14 cellular contexts compared by ENCODE assay signal in the genomic region with DNA sequence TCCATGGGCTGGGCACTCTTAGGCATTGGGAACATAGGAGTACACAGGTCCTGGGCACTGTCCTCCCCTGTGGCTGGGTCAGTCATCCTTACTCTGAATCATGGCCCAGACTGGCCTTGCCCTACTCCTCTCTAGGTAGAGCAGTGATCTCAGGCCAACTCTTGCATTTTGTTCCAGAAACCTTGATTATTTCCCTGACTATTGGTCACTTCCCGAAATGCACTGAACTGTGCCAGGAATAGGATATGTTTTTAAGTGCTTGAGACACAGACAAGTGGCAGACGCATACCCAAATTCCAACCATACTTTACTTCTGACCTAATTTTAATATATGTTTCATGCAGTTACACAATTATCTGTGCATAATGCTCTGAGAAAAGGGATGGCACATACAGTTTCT. TPM values are rescaled to one million over a fixed set of nuclear protein-coding genes. Genes with fewer than 3 reads are reported as not detected.
DNase-seq lines count a peak whose midpoint lies in the region; ATAC-seq and TF ChIP-seq lines count a peak whose summit lies in the region.
"Had no signal": no experiment of that assay in that cellular context is flagged by ENCODE, and none has a peak within 500 bp of the region (broad histone marks: within the 10 kb centered on the region; RNA-seq: fewer than 3 reads in every experiment).

No MANE protein-coding gene starts in this region.

- H3K4me2 ChIP-seq in SK-N-SH (peak overlapping the region; percentile 40; the same call in 1 of the 2 replicates), fibroblast of lung (ENCODE audit: extremely low read depth, insufficient read depth, low read length) (no peak overlapping the region), osteoblast (ENCODE audit: insufficient read depth, low read length) (peak overlapping the region; percentile 13)

- H3F3A ChIP-seq in SK-N-SH (replicated peaks; ENCODE audit: insufficient read depth): peaks cover 14% of the 10 kb centered on the region

- H3K27ac ChIP-seq in SK-N-SH (ENCODE audit: low read depth in 2 of 2, low read length in 1 of 2): peak overlapping the region; percentile 40 to 57; a peak in 3 of 4 replicates
- H3K27ac ChIP-seq in fibroblast of lung (ENCODE audit: insufficient read depth, low read length): peak overlapping the region; percentile 12
- peak overlapping the region; percentile 58 for H3K27ac ChIP-seq in osteoblast (ENCODE audit: low read depth, low read length)

- no peaks in the 10 kb centered on the region for H4K20me1 ChIP-seq in SK-N-SH (ENCODE audit: insufficient read depth)
- H4K20me1 ChIP-seq in fibroblast of lung (ENCODE audit: control insufficient read depth, extremely low read depth, insufficient read depth, low read length): no peaks in the 10 kb centered on the region
- no peaks in the 10 kb centered on the region for H4K20me1 ChIP-seq in osteoblast (ENCODE audit: insufficient read depth, low read length)

- WGBS in SK-N-SH (ENCODE audit: low lambda C conversion rate): 16% methylated on average over 2 of the region's 2 CpGs

- no peak overlapping the region for H3K4me3 Mint-ChIP-seq in type B pancreatic cell
- H3K4me3 Mint-ChIP-seq: activated CD8-positive, alpha-beta memory T cell treated with anti-CD3 and anti-CD28 coated beads, Interleukin-2, amount 10 ng/mL, durations not matched to agents 7 days and 5 days; CD4-positive, CD25-positive, alpha-beta regulatory T cell; neural crest cell had no signal

- H3K4me3 ChIP-seq in SK-N-SH (ENCODE audit: low read depth in 2 of 2, low read length in 1 of 2) (no peak overlapping the region), fibroblast of lung (replicated peaks in 1 of 4; ENCODE audit: control extremely low read depth in 1 of 4, insufficient read depth in 1 of 4, low read depth in 3 of 4, low read length in 4 of 4) (no peak overlapping the region), osteoblast (ENCODE audit: insufficient read depth, low read length) (no peak overlapping the region)

- H3K9me3 ChIP-seq in SK-N-SH (no peaks in the 10 kb centered on the region), fibroblast of lung (ENCODE audit: control insufficient read depth, insufficient read depth, low read depth, low read length) (no peaks in the 10 kb centered on the region), osteoblast (ENCODE audit: low read depth, low read length) (no peaks in the 10 kb centered on the region)

- no peak for TF ChIP-seq RAD21 in SK-N-SH (IDR thresholded peaks at IDR 0.05; ENCODE audit: low read length)

- DNase-seq in Caki2 (ENCODE audit: low read depth): peak; percentile 26
- DNase-seq in SK-N-SH: no peak
- peak; percentile 72 to 87 for DNase-seq in fibroblast of lung (ENCODE audit: low read depth in 2 of 2)
- no peak for DNase-seq in osteoblast (ENCODE audit: insufficient read length, low spot score, missing footprints)
- DNase-seq in type B pancreatic cell (ENCODE audit: extremely low spot score, unreplicated experiment): no peak
- DNase-seq in HuH-7.5 (ENCODE audit: low spot score): no peak
- DNase-seq in NCI-H2029 treated with DMSO at 0.1 percent for 48 hours (lab: John Stamatoyannopoulos, UW): no peak
- DNase-seq: activated CD8-positive, alpha-beta memory T cell treated with anti-CD3 and anti-CD28 coated beads, Interleukin-2, amount 10 ng/mL, durations not matched to agents 7 days and 5 days; CD4-positive, CD25-positive, alpha-beta regulatory T cell; kidney had no signal

- in situ Hi-C loops in Caki2 (cut with HindIII; ENCODE audit: low pct_unique_long_range_greater_than_20kb, low sequenced_read_pairs): no loop called here

- no peaks in the 10 kb centered on the region for H3K79me2 ChIP-seq in SK-N-SH (ENCODE audit: insufficient read depth)
- no peaks in the 10 kb centered on the region for H3K79me2 ChIP-seq in fibroblast of lung (ENCODE audit: control insufficient read depth, insufficient read depth, low read length)
- H3K79me2 ChIP-seq in osteoblast (ENCODE audit: insufficient read depth, low read length): no peaks in the 10 kb centered on the region

- POLR2A ChIA-PET in SK-N-SH (lab: Yijun Ruan, JAX): no interaction called here

- H3K9me3 Mint-ChIP-seq in type B pancreatic cell: no peaks in the 10 kb centered on the region
- H3K9me3 Mint-ChIP-seq: CD4-positive, CD25-positive, alpha-beta regulatory T cell; neural crest cell had no signal

- H3K27me3 ChIP-seq in SK-N-SH (ENCODE audit: insufficient read depth) (no peaks in the 10 kb centered on the region), fibroblast of lung (ENCODE audit: control insufficient read depth, insufficient read depth, low read length) (no peaks in the 10 kb centered on the region), osteoblast (ENCODE audit: insufficient read depth, low read length) (no peaks in the 10 kb centered on the region)

- no peak overlapping the region for H3K9ac ChIP-seq in SK-N-SH
- no peak overlapping the region for H3K9ac ChIP-seq in fibroblast of lung (ENCODE audit: insufficient read depth, low read length)

- H3K27ac Mint-ChIP-seq in type B pancreatic cell: no peak overlapping the region
- H3K27ac Mint-ChIP-seq: activated CD8-positive, alpha-beta memory T cell treated with anti-CD3 and anti-CD28 coated beads, Interleukin-2, amount 10 ng/mL, durations not matched to agents 7 days and 5 days had no signal

- ATAC-seq in HG02571 (IDR thresholded peaks at IDR 0.05; ENCODE audit: unreplicated experiment): no peak
- ATAC-seq: activated CD8-positive, alpha-beta memory T cell treated with anti-CD3 and anti-CD28 coated beads, Interleukin-2, amount 10 ng/mL, durations not matched to agents 7 days and 5 days; Panc1 had no signal

- H3K36me3 Mint-ChIP-seq in type B pancreatic cell: peaks cover 23% of the 10 kb centered on the region

- H3K4me1 ChIP-seq in SK-N-SH (ENCODE audit: control insufficient read depth in 1 of 2, insufficient read depth in 2 of 2, low read depth in 1 of 2, low read length in 1 of 2) (peaks cover 0 to 5% of the 10 kb centered on the region in 2 experiments; a peak in 2 of 4 replicates), fibroblast of lung (ENCODE audit: control insufficient read depth, extremely low read depth, insufficient read depth, low read length) (peaks cover 4% of the 10 kb centered on the region), osteoblast (ENCODE audit: insufficient read depth, low read length) (peaks cover 33% of the 10 kb centered on the region)

- H3K27me3 Mint-ChIP-seq in type B pancreatic cell: no peaks in the 10 kb centered on the region
- H3K27me3 Mint-ChIP-seq: activated CD8-positive, alpha-beta memory T cell treated with anti-CD3 and anti-CD28 coated beads, Interleukin-2, amount 10 ng/mL, durations not matched to agents 7 days and 5 days; CD4-positive, CD25-positive, alpha-beta regulatory T cell had no signal

- peaks cover 3% of the 10 kb centered on the region for H3K4me1 Mint-ChIP-seq in type B pancreatic cell (ENCODE audit: unreplicated experiment)

- TF ChIP-seq EP300 in SK-N-SH (IDR thresholded peaks at IDR 0.05; ENCODE audit: borderline replicate concordance in 1 of 2, low read depth in 1 of 2, low read length in 1 of 2): peak in 1 of 2 experiments; percentile 44; a peak in 1 of 4 replicates

- CTCF ChIA-PET in SK-N-SH (lab: Yijun Ruan, JAX): no interaction called here

- no peak overlapping the region for H2AFZ ChIP-seq in SK-N-SH (ENCODE audit: low read depth)
- H2AFZ ChIP-seq in fibroblast of lung (ENCODE audit: low read length): no peak overlapping the region
- no peak overlapping the region for H2AFZ ChIP-seq in osteoblast (ENCODE audit: low read length)

- H3K36me3 ChIP-seq in SK-N-SH (replicated peaks in 1 of 2; ENCODE audit: control insufficient read depth in 1 of 2, insufficient read depth in 2 of 2, low read length in 1 of 2) (peaks cover 18 to 23% of the 10 kb centered on the region in 2 experiments), fibroblast of lung (ENCODE audit: control insufficient read depth, insufficient read depth, low read length) (peaks cover 3% of the 10 kb centered on the region), osteoblast (ENCODE audit: insufficient read depth, low read length) (peaks cover 17% of the 10 kb centered on the region)

- TF ChIP-seq CTCF in SK-N-SH (IDR thresholded peaks at IDR 0.05) (no peak), fibroblast of lung (conservative IDR thresholded peaks at IDR 0.05 in 1 of 2, IDR thresholded peaks at IDR 0.05 in 1 of 2; ENCODE audit: low read depth in 1 of 2, low read length in 2 of 2) (no peak), osteoblast (IDR thresholded peaks at IDR 0.05; ENCODE audit: extremely low read depth, low read depth, low read length) (no peak), type B pancreatic cell (conservative IDR thresholded peaks at IDR 0.05) (no peak)

- H3K9me2 ChIP-seq in SK-N-SH: no peaks in the 10 kb centered on the region

RNA-seq across cellular contexts. Expression of gene RPL26, which starts 16.8 kb away (rescaled TPM):
- 2,280 and 2,521 TPM in 2 replicates for total RNA-seq in Caki2 (2014; rRNA removed; shearing (Covaris generic); ENCODE audit: low replicate concordance)
- polyA plus RNA-seq in SK-N-SH (2012; rRNA removed): 4,770 and 5,684 TPM in 2 replicates
- 7,597 and 10,418 TPM in 2 replicates for polyA plus RNA-seq in SK-N-SH (2012; cell fraction: cytosol; rRNA removed)
- 774 and 1,084 TPM in 2 replicates for polyA plus RNA-seq in SK-N-SH (2012; cell fraction: nucleus; rRNA removed)
- 2,663 and 4,635 TPM in 2 replicates for total RNA-seq in fibroblast of lung
- 3,934 and 4,116 TPM in 2 replicates for polyA plus RNA-seq in fibroblast of lung
- polyA plus RNA-seq in fibroblast of lung (2012): 2,483 and 2,977 TPM in 2 replicates
- 89.9 and 95.0 TPM in 2 replicates for polyA minus RNA-seq in fibroblast of lung (ENCODE audit: low replicate concordance)
- total RNA-seq in osteoblast: 1,921 and 2,089 TPM in 2 replicates
- total RNA-seq in type B pancreatic cell (ENCODE audit: low replicate concordance): 2,046 and 2,187 TPM in 2 replicates

RNA-seq across cellular contexts. Expression of gene ODF4, which starts 26.6 kb away (rescaled TPM):
- total RNA-seq in Caki2 (2014; rRNA removed; shearing (Covaris generic); ENCODE audit: low replicate concordance): not detected in 2 replicates
- polyA plus RNA-seq in SK-N-SH (2012; rRNA removed) (not detected in 2 replicates), fibroblast of lung (not detected in 2 replicates)
- polyA plus RNA-seq in SK-N-SH (2012; cell fraction: cytosol; rRNA removed): not detected in 2 replicates
- polyA plus RNA-seq in SK-N-SH (2012; cell fraction: nucleus; rRNA removed): not detected in 2 replicates
- total RNA-seq in fibroblast of lung (not detected in 2 replicates), osteoblast (not detected in 2 replicates), type B pancreatic cell (ENCODE audit: low replicate concordance) (not detected in 2 replicates)
- polyA plus RNA-seq in fibroblast of lung (2012): not detected in 2 replicates
- polyA minus RNA-seq in fibroblast of lung (ENCODE audit: low replicate concordance): not detected in 2 replicates
- total RNA-seq: activated CD8-positive, alpha-beta memory T cell treated with anti-CD3 and anti-CD28 coated beads, Interleukin-2, amount 10 ng/mL, durations not matched to agents 7 days and 5 days; CD4-positive, CD25-positive, alpha-beta regulatory T cell; epithelial cell of proximal tubule; kidney; neural crest cell had no signal
- polyA plus RNA-seq: CD4-positive, CD25-positive, alpha-beta regulatory T cell had no signal

RNA-seq across cellular contexts. Expression of gene RNF222, which starts 31.4 kb away (rescaled TPM):
- total RNA-seq in Caki2 (2014; rRNA removed; shearing (Covaris generic); ENCODE audit: low replicate concordance): not detected in 2 replicates
- polyA plus RNA-seq in SK-N-SH (2012; rRNA removed) (not detected in 2 replicates), fibroblast of lung (not detected in 2 replicates)
- not detected in 2 replicates for polyA plus RNA-seq in SK-N-SH (2012; cell fraction: cytosol; rRNA removed)
- polyA plus RNA-seq in SK-N-SH (2012; cell fraction: nucleus; rRNA removed): not detected in 2 replicates
- total RNA-seq in fibroblast of lung (not detected in 2 replicates), osteoblast (not detected in 2 replicates), type B pancreatic cell (ENCODE audit: low replicate concordance) (0.24 and 1.1 TPM in 2 replicates)
- polyA plus RNA-seq in fibroblast of lung (2012): not detected in 2 replicates
- not detected in 2 replicates for polyA minus RNA-seq in fibroblast of lung (ENCODE audit: low replicate concordance)
- total RNA-seq: kidney, neural crest cell had no signal

RNA-seq across cellular contexts. Expression of gene ARHGEF15, which starts 56.2 kb away (rescaled TPM):
- total RNA-seq in Caki2 (2014; rRNA removed; shearing (Covaris generic); ENCODE audit: low replicate concordance): not detected in 2 replicates
- polyA plus RNA-seq in SK-N-SH (2012; rRNA removed): not detected in 2 replicates
- polyA plus RNA-seq in SK-N-SH (2012; cell fraction: cytosol; rRNA removed): 0.01 TPM in 1 of 2 replicates, not detected in the other
- 0.05 TPM in 1 of 2 replicates, not detected in the other for polyA plus RNA-seq in SK-N-SH (2012; cell fraction: nucleus; rRNA removed)
- total RNA-seq in fibroblast of lung: not detected in 2 replicates
- not detected in 2 replicates for polyA plus RNA-seq in fibroblast of lung
- polyA plus RNA-seq in fibroblast of lung (2012): not detected in 2 replicates
- polyA minus RNA-seq in fibroblast of lung (ENCODE audit: low replicate concordance): not detected in 2 replicates
- total RNA-seq in osteoblast: not detected in 2 replicates
- total RNA-seq in type B pancreatic cell (ENCODE audit: low replicate concordance): 0.24 TPM in 1 of 2 replicates, not detected in the other
- total RNA-seq: activated CD8-positive, alpha-beta memory T cell treated with anti-CD3 and anti-CD28 coated beads, Interleukin-2, amount 10 ng/mL, durations not matched to agents 7 days and 5 days; CD4-positive, CD25-positive, alpha-beta regulatory T cell; neural crest cell had no signal
- polyA plus RNA-seq: CD4-positive, CD25-positive, alpha-beta regulatory T cell had no signal

Comparison
In these comparisons a context has a peak if more than half of its experiments do, and no peak if none do; other contexts are left out.
1. DNase-seq: peak in Caki2 (single experiment) and fibroblast of lung (2 of 2); none in SK-N-SH (single experiment), osteoblast (single experiment), type B pancreatic cell (single experiment), HuH-7.5 (single experiment) and NCI-H2029 treated with DMSO at 0.1 percent for 48 hours (single experiment).
2. Peak in every context shown above with its lines, with median percentiles within 50 percentile points of each other: H3K27ac ChIP-seq.